7 cellular contexts compared by ENCODE assay signal in genomic region chr15:41465822-41466421, GRCh38. TPM values are rescaled to one million over a fixed set of nuclear protein-coding genes. Genes with fewer than 3 reads are reported as not detected.
DNase-seq lines count a peak whose midpoint lies in the region; ATAC-seq, FAIRE-seq and TF ChIP-seq lines count a peak whose summit lies in the region.

No MANE protein-coding gene starts in this region.

- H3K4me3 Mint-ChIP-seq in GM23338 (no peak overlapping the region), nephron (no peak overlapping the region)

- H3K4me1 Mint-ChIP-seq in GM23338 (no peaks in the 10 kb centered on the region), nephron (no peaks in the 10 kb centered on the region)

- FAIRE-seq in D721Med (lab: Jason Lieb, UNC): peak; percentile 38
- no peak for FAIRE-seq in frontal cortex (lab: Jason Lieb, UNC)

- no peaks in the 10 kb centered on the region for H3K27me3 Mint-ChIP-seq in GM23338 (ENCODE audit: insufficient read depth, low read depth, poor library complexity)
- no peaks in the 10 kb centered on the region for H3K27me3 Mint-ChIP-seq in nephron (ENCODE audit: low read depth)

- peak; percentile 48; the same call in 2 of the 3 replicates for ATAC-seq in GM23338
- ATAC-seq in GM19455 (IDR thresholded peaks at IDR 0.05; ENCODE audit: unreplicated experiment): no peak

- H3K9me3 Mint-ChIP-seq in GM23338 (no peaks in the 10 kb centered on the region; the same call in 2 of the 3 replicates), nephron (no peaks in the 10 kb centered on the region)

- H3K36me3 Mint-ChIP-seq in GM23338 (ENCODE audit: low read depth) (peaks cover 71% of the 10 kb centered on the region), nephron (ENCODE audit: low read depth) (peaks cover 65% of the 10 kb centered on the region)

- H3K9me2 ChIP-seq in GM23338 (ENCODE audit: insufficient read depth): no peaks in the 10 kb centered on the region

- H3K4me2 ChIP-seq in GM23338: no peak overlapping the region

- H3K4me3 ChIP-seq in GM23338: no peak overlapping the region

- peaks cover 30% of the 10 kb centered on the region for H3K36me3 ChIP-seq in GM23338 (ENCODE audit: insufficient read depth)

- H3K27ac ChIP-seq in GM23338 (ENCODE audit: low read depth): no peak overlapping the region

- H3K27me3 ChIP-seq in GM23338 (ENCODE audit: insufficient read depth): no peaks in the 10 kb centered on the region

- no peak for DNase-seq in D721Med (ENCODE audit: insufficient read length, low spot score)
- DNase-seq in GM23338 (ENCODE audit: low spot score): peak; percentile 57
- DNase-seq in OCI-M1 (lab: John Stamatoyannopoulos, UW): peak; percentile 65
- peak; percentile 64 to 71 for DNase-seq in dermis microvascular lymphatic vessel endothelial cell (ENCODE audit: low read depth in 2 of 2)
- no peak for DNase-seq in frontal cortex (ENCODE audit: low spot score in 2 of 2)

- H4K20me1 ChIP-seq in GM23338 (replicated peaks; ENCODE audit: insufficient read depth): peaks cover 14% of the 10 kb centered on the region

- H2AFZ ChIP-seq in GM23338: no peak overlapping the region

- peaks cover 6% of the 10 kb centered on the region; the same call in 1 of the 2 replicates for H3F3A ChIP-seq in GM23338 (replicated peaks; ENCODE audit: low read depth)

- H3K79me2 ChIP-seq in GM23338 (replicated peaks; ENCODE audit: insufficient read depth): peaks cover 6% of the 10 kb centered on the region; the same call in 1 of the 2 replicates

- H3K27ac Mint-ChIP-seq in GM23338 (no peak overlapping the region), nephron (no peak overlapping the region)

- TF ChIP-seq CTCF in D721Med (IDR thresholded peaks at IDR 0.05; ENCODE audit: insufficient read depth, missing control alignments) (peak; percentile 91), GM23338 (conservative IDR thresholded peaks at IDR 0.05; ENCODE audit: low read depth in 2 of 2) (peak; percentile 80 to 98), nephron (IDR thresholded peaks at IDR 0.05; ENCODE audit: unreplicated experiment in 3 of 3) (peak; percentile 80 to 87 (median 82))

- H3K4me1 ChIP-seq in GM23338 (ENCODE audit: insufficient read depth): no peaks in the 10 kb centered on the region

TF ChIP-seq in GM23338, 12 proteins besides CTCF, POLR2A, EP300 and RAD21 (continues in another document):
- no peak for TF ChIP-seq POLR2AphosphoS5 (IDR thresholded peaks at IDR 0.05; ENCODE audit: low read depth)
- no peak for TF ChIP-seq NANOG (IDR thresholded peaks at IDR 0.05; ENCODE audit: borderline replicate concordance)
- TF ChIP-seq JUNB (IDR thresholded peaks at IDR 0.05; ENCODE audit: unreplicated experiment): no peak
- TF ChIP-seq ZNF114 (CRISPR knock-in tag; IDR thresholded peaks at IDR 0.05): no peak
- TF ChIP-seq ETS1 (IDR thresholded peaks at IDR 0.05): no peak
- TF ChIP-seq EZH2phosphoT487 (IDR thresholded peaks at IDR 0.05; ENCODE audit: unreplicated experiment): no peak
- no peak for TF ChIP-seq CREB1 (CRISPR knock-in tag; IDR thresholded peaks at IDR 0.05; ENCODE audit: low read depth)
- TF ChIP-seq, protein P1, sequence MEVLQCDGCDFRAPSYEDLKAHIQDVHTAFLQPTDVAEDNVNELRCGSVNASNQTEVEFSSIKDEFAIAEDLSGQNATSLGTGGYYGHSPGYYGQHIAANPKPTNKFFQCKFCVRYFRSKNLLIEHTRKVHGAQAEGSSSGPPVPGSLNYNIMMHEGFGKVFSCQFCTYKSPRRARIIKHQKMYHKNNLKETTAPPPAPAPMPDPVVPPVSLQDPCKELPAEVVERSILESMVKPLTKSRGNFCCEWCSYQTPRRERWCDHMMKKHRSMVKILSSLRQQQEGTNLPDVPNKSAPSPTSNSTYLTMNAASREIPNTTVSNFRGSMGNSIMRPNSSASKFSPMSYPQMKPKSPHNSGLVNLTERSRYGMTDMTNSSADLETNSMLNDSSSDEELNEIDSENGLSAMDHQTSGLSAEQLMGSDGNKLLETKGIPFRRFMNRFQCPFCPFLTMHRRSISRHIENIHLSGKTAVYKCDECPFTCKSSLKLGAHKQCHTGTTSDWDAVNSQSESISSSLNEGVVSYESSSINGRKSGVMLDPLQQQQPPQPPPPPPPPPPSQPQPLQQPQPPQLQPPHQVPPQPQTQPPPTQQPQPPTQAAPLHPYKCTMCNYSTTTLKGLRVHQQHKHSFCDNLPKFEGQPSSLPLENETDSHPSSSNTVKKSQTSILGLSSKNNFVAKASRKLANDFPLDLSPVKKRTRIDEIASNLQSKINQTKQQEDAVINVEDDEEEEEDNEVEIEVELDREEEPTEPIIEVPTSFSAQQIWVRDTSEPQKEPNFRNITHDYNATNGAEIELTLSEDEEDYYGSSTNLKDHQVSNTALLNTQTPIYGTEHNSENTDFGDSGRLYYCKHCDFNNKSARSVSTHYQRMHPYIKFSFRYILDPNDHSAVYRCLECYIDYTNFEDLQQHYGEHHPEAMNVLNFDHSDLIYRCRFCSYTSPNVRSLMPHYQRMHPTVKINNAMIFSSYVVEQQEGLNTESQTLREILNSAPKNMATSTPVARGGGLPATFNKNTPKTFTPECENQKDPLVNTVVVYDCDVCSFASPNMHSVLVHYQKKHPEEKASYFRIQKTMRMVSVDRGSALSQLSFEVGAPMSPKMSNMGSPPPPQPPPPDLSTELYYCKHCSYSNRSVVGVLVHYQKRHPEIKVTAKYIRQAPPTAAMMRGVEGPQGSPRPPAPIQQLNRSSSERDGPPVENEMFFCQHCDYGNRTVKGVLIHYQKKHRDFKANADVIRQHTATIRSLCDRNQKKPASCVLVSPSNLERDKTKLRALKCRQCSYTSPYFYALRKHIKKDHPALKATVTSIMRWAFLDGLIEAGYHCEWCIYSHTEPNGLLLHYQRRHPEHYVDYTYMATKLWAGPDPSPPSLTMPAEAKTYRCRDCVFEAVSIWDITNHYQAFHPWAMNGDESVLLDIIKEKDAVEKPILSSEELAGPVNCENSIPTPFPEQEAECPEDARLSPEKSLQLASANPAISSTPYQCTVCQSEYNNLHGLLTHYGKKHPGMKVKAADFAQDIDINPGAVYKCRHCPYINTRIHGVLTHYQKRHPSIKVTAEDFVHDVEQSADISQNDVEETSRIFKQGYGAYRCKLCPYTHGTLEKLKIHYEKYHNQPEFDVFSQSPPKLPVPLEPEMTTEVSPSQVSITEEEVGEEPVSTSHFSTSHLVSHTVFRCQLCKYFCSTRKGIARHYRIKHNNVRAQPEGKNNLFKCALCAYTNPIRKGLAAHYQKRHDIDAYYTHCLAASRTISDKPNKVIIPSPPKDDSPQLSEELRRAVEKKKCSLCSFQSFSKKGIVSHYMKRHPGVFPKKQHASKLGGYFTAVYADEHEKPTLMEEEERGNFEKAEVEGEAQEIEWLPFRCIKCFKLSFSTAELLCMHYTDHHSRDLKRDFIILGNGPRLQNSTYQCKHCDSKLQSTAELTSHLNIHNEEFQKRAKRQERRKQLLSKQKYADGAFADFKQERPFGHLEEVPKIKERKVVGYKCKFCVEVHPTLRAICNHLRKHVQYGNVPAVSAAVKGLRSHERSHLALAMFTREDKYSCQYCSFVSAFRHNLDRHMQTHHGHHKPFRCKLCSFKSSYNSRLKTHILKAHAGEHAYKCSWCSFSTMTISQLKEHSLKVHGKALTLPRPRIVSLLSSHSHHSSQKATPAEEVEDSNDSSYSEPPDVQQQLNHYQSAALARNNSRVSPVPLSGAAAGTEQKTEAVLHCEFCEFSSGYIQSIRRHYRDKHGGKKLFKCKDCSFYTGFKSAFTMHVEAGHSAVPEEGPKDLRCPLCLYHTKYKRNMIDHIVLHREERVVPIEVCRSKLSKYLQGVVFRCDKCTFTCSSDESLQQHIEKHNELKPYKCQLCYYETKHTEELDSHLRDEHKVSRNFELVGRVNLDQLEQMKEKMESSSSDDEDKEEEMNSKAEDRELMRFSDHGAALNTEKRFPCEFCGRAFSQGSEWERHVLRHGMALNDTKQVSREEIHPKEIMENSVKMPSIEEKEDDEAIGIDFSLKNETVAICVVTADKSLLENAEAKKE (CRISPR knock-in tag; IDR thresholded peaks at IDR 0.05): no peak

RNA-seq across cellular contexts. Expression of gene ITPKA, which starts 27.8 kb away (rescaled TPM):
- total RNA-seq in GM23338 (2014; rRNA removed; shearing (Covaris generic)): 1.5 and 2.1 TPM in 2 replicates
- polyA plus RNA-seq in GM23338 (2016; fragmentation: Nextera tagmentation; extraction: Ambion mirVana): 0.35 and 0.55 TPM in 2 replicates
- total RNA-seq in dermis microvascular lymphatic vessel endothelial cell (0.25 and 0.90 TPM in 2 replicates), frontal cortex (1.6 TPM)

RNA-seq across cellular contexts. Expression of gene LTK, which starts 47.7 kb away (rescaled TPM):
- 0.14 TPM in 1 of 2 replicates, not detected in the other for total RNA-seq in GM23338 (2014; rRNA removed; shearing (Covaris generic))
- polyA plus RNA-seq in GM23338 (2016; fragmentation: Nextera tagmentation; extraction: Ambion mirVana): 0.40 TPM in 1 of 2 replicates, not detected in the other
- total RNA-seq in dermis microvascular lymphatic vessel endothelial cell (under 0.01 TPM in 1 of 2 replicates, not detected in the other), frontal cortex (not detected)

RNA-seq across cellular contexts. Expression of gene RTF1, which starts 49.0 kb away (rescaled TPM):
- total RNA-seq in GM23338 (2014; rRNA removed; shearing (Covaris generic)): 34.3 and 38.1 TPM in 2 replicates
- 296 and 298 TPM in 2 replicates for polyA plus RNA-seq in GM23338 (2016; fragmentation: Nextera tagmentation; extraction: Ambion mirVana)
- total RNA-seq in dermis microvascular lymphatic vessel endothelial cell: 11.9 and 13.9 TPM in 2 replicates
- 56.3 TPM for total RNA-seq in frontal cortex

Comparison
In these comparisons a context has a peak if more than half of its experiments do, and no peak if none do; other contexts are left out.
1. DNase-seq: peak in GM23338 (single experiment), OCI-M1 (single experiment) and dermis microvascular lymphatic vessel endothelial cell (2 of 2); none in D721Med (single experiment) and frontal cortex (0 of 2).
2. Peak in every context shown above with its lines, with median percentiles within 50 percentile points of each other: CTCF ChIP-seq.